ENCODE assay signal across 2 cellular contexts in genomic region chr19:3053218-3053621, GRCh38.
TF ChIP-seq lines count a peak whose summit lies in the region.

No MANE protein-coding gene starts in this region.

TF ChIP-seq in HepG2, 621 proteins besides CTCF, POLR2A, EP300 and RAD21:
- TF ChIP-seq MZF1 (CRISPR knock-in tag; IDR thresholded peaks at IDR 0.05; ENCODE audit: borderline replicate concordance) = no peak
- TF ChIP-seq AGO2 (optimal IDR thresholded peaks at IDR 0.05; ENCODE audit: low read depth, low read length) = peak; percentile 36

TF ChIP-seq in endothelial cell of umbilical vein, 7 proteins besides CTCF, POLR2A, EP300 and RAD21:
- TF ChIP-seq, protein P1, sequence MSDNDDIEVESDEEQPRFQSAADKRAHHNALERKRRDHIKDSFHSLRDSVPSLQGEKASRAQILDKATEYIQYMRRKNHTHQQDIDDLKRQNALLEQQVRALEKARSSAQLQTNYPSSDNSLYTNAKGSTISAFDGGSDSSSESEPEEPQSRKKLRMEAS (IDR thresholded peaks at IDR 0.05; ENCODE audit: insufficient read depth, insufficient read length) = no peak
- no peak for TF ChIP-seq EZH2 (IDR thresholded peaks at IDR 0.05; ENCODE audit: borderline replicate concordance, low read depth, low read length, severe bottlenecking)
- TF ChIP-seq JUN (IDR thresholded peaks at IDR 0.05; ENCODE audit: borderline replicate concordance, insufficient read depth, insufficient read length, low read depth) = no peak
- TF ChIP-seq FOS (IDR thresholded peaks at IDR 0.05; ENCODE audit: borderline replicate concordance, insufficient read depth, low read length) = no peak
- no peak for TF ChIP-seq POLR2AphosphoS5 (IDR thresholded peaks at IDR 0.05; ENCODE audit: insufficient read depth, low read depth, low read length)
- no peak for TF ChIP-seq GATA2 (IDR thresholded peaks at IDR 0.05; ENCODE audit: insufficient read depth, insufficient read length, low read depth, low read length)
- TF ChIP-seq MYC (IDR thresholded peaks at IDR 0.05; ENCODE audit: low read depth, low read length) = no peak
